In genomic region chr20:39627765-39628164, GRCh38 we compare ENCODE assay signal across 23 cellular contexts.
"Had no signal": no experiment of that assay in that cellular context is flagged by ENCODE, and none has a peak within 500 bp of the region (broad histone marks: within the 10 kb centered on the region; RNA-seq: fewer than 3 reads in every experiment).

No MANE protein-coding gene starts in this region.

- H3K27me3 ChIP-seq: colonic mucosa, foreskin keratinocyte, neutrophil, spleen, suprapubic skin, transverse colon, upper lobe of right lung, uterus had no signal

- H3K4me1 ChIP-seq: colonic mucosa, spleen, transverse colon, upper lobe of right lung, uterus had no signal

- DNase-seq: colonic mucosa; effector CD8-positive, alpha-beta T cell; erythroblast; foreskin keratinocyte; mesenchymal stem cell; mucosa of descending colon; naive B cell; spleen; stimulated activated CD4-positive, alpha-beta T cell treated with anti-CD3 and anti-CD28 coated beads, Interleukin-2, amount 100 ng/mL, for 48 hours; stimulated activated CD8-positive, alpha-beta memory T cell treated with anti-CD3 and anti-CD28 coated beads, Interleukin-4, amount 100 ng/mL, for 48 hours; stimulated activated naive CD4-positive, alpha-beta T cell; stimulated activated naive CD8-positive, alpha-beta T cell treated with anti-CD3 and anti-CD28 coated beads, Interleukin-15, amount 100 ng/mL, for 72 hours; transverse colon; upper lobe of right lung; uterus had no signal

- H3K9me3 ChIP-seq: colonic mucosa, mucosa of descending colon, neutrophil, spleen, suprapubic skin, transverse colon, upper lobe of right lung, uterus had no signal

- H3K27ac ChIP-seq: colonic mucosa, foreskin keratinocyte, neutrophil, parathyroid adenoma, skin epidermis, spleen, suprapubic skin, transverse colon, upper lobe of right lung, uterus had no signal

- H3K36me3 ChIP-seq: colonic mucosa, neutrophil, spleen, suprapubic skin, transverse colon, upper lobe of right lung, uterus had no signal

- ATAC-seq: foreskin keratinocyte; mucosa of descending colon; natural killer cell treated with Interleukin-12 subunit alpha and Interleukin-12 subunit beta and Interleukin-15 and Interleukin-18, amount 100 ng/mL, for 72 hours; stimulated activated naive CD8-positive, alpha-beta T cell treated with anti-CD3 and anti-CD28 coated beads, Interleukin-15, amount 100 ng/mL, for 72 hours; upper lobe of right lung had no signal

- H3K4me3 ChIP-seq: colonic mucosa, lung, mucosa of descending colon, skin epidermis, spleen, suprapubic skin, transverse colon, upper lobe of right lung, uterus had no signal

- FAIRE-seq: endothelial cell of umbilical vein, keratinocyte had no signal
